29 cellular contexts compared by ENCODE assay signal in genomic region chr10:102046095-102046494, GRCh38.
"Had no signal": no experiment of that assay in that cellular context is flagged by ENCODE, and none has a peak within 500 bp of the region (broad histone marks: within the 10 kb centered on the region; RNA-seq: fewer than 3 reads in every experiment).

No MANE protein-coding gene starts in this region.

- H3K36me3 Mint-ChIP-seq: activated naive CD8-positive, alpha-beta T cell had no signal

- H3K9me3 Mint-ChIP-seq: activated CD4-positive, alpha-beta T cell treated with anti-CD3 and anti-CD28 coated beads, Interleukin-2, amount 10 ng/mL, durations not matched to agents 24 days and 14 days; activated naive CD8-positive, alpha-beta T cell treated with anti-CD3 and anti-CD28 coated beads, Interleukin-2, amount 50 U/mL, for 24 hours; activated T-cell treated with anti-CD3 and anti-CD28 coated beads, Interleukin-2, amount 50 U/mL, for 24 hours; activated T-helper 2 cell treated with anti-CD3 and anti-CD28 coated beads, Interferon-gamma antibody, Interleukin-2, Interleukin-4, amounts not matched to agents 10 μg/mL and 5 μg/mL and 100 μg/mL, durations not matched to agents 14 hours and 24 hours and 36 hours; brain had no signal

- H3K27me3 Mint-ChIP-seq: activated CD4-positive, alpha-beta T cell treated with anti-CD3 and anti-CD28 coated beads, Interleukin-2, amount 10 ng/mL, durations not matched to agents 24 days and 14 days; activated naive CD8-positive, alpha-beta T cell; activated naive CD8-positive, alpha-beta T cell treated with anti-CD3 and anti-CD28 coated beads, Interleukin-2, amount 50 U/mL, for 24 hours; activated T-cell treated with anti-CD3 and anti-CD28 coated beads, Interleukin-2, amount 50 U/mL, for 24 hours; brain had no signal

- H3K4me3 Mint-ChIP-seq: activated CD4-positive, alpha-beta T cell treated with anti-CD3 and anti-CD28 coated beads, Interleukin-2, amount 10 ng/mL, durations not matched to agents 24 days and 14 days; activated CD8-positive, alpha-beta T cell treated with anti-CD3 and anti-CD28 coated beads, Interleukin-2, amount 10 ng/mL, durations not matched to agents 7 days and 5 days; activated naive CD8-positive, alpha-beta T cell; activated naive CD8-positive, alpha-beta T cell treated with anti-CD3 and anti-CD28 coated beads, Interleukin-2, amount 50 U/mL, for 24 hours; activated T-cell treated with anti-CD3 and anti-CD28 coated beads, Interleukin-2, amount 50 U/mL, for 24 hours had no signal

- H3K27ac Mint-ChIP-seq: activated CD8-positive, alpha-beta T cell treated with anti-CD3 and anti-CD28 coated beads, Interleukin-2, amount 10 ng/mL, durations not matched to agents 7 days and 5 days; activated naive CD8-positive, alpha-beta T cell; activated naive CD8-positive, alpha-beta T cell treated with anti-CD3 and anti-CD28 coated beads, Interleukin-2, amount 50 U/mL, for 24 hours; activated T-cell treated with anti-CD3 and anti-CD28 coated beads, Interleukin-2, amount 50 U/mL, for 24 hours; activated T-helper 2 cell treated with anti-CD3 and anti-CD28 coated beads, Interferon-gamma antibody, Interleukin-2, Interleukin-4, amounts not matched to agents 10 μg/mL and 5 μg/mL and 100 μg/mL, durations not matched to agents 14 hours and 24 hours and 36 hours; brain had no signal

- DNase-seq: activated CD4-positive, alpha-beta T cell treated with anti-CD3 and anti-CD28 coated beads, Interleukin-2, amount 10 ng/mL, durations not matched to agents 24 days and 14 days; activated CD4-positive, alpha-beta T cell treated with anti-CD3 and anti-CD28 coated beads, Interleukin-2, amount 50 U/mL, for 4 hours; activated CD8-positive, alpha-beta T cell treated with anti-CD3 and anti-CD28 coated beads, Interleukin-2, amount 10 ng/mL, durations not matched to agents 7 days and 5 days; activated gamma-delta T cell; activated naive CD4-positive, alpha-beta T cell treated with Interleukin-2 at 50 U/mL for 16 hours; activated naive CD8-positive, alpha-beta T cell treated with anti-CD3 and anti-CD28 coated beads, Interleukin-2, amount 50 U/mL, for 24 hours; activated T-cell treated with anti-CD3 and anti-CD28 coated beads, Interleukin-2, amount 50 U/mL, for 24 hours; anterior cingulate cortex; caudate nucleus; Karpas-422; KBM-7; NCI-H1048; NCI-H1105 treated with DMSO at 0.1 percent for 48 hours; NCI-H1436; NCI-H1694; NCI-H1930; NCI-H2081 treated with DMSO at 0.1 percent for 48 hours; NCI-H226; NCI-H446 treated with DMSO at 0.1 percent for 48 hours; NCI-H524 treated with DMSO at 0.1 percent for 48 hours; SHP77; SJCRH30; T-helper 2 cell; T-helper 9 cell; WERI-Rb-1 had no signal

- ATAC-seq: activated CD8-positive, alpha-beta T cell treated with anti-CD3 and anti-CD28 coated beads, Interleukin-2, amount 10 ng/mL, durations not matched to agents 7 days and 5 days; activated naive CD8-positive, alpha-beta T cell treated with anti-CD3 and anti-CD28 coated beads, Interleukin-2, amount 50 U/mL, for 24 hours; Panc1 had no signal
